1 cellular context compared by ENCODE assay signal in the genomic region with DNA sequence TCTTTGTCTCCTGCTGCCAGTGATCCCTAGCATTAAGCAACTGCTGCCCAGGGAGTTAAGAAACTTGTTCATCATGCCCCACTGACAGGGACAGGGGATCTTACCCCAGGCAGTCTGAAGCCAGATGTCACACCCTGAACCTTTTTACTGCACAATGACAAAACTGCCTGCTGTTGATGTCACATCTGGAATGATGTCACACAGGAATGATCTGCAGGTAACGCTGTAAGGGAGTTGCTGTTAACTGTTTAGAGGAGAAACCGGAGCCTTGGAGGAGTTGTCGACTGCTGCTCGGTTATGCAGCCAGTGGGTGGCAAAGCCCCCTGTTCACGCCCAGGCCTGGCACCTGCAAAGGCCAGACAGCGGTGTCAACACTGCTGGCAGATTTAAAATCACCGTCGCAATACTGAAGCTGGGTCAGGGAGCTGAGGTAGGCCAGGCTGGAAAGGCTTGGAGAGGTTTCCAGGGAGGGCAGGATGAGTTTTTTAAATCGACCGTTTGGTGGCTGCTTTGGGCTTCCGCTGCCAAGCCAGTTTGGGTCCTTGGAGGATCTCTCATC.
TF ChIP-seq lines count a peak whose summit lies in the region.

No MANE protein-coding gene starts in this region.

TF ChIP-seq in K562, 482 proteins besides CTCF, POLR2A, EP300 and RAD21 (continued from another document):
- no peak for TF ChIP-seq ASH1L (IDR thresholded peaks at IDR 0.05; ENCODE audit: borderline replicate concordance, low read depth, partially characterized antibody)
